1 cellular context compared by ENCODE assay signal in genomic region chr7:137948845-137949330, GRCh38.
A peak's percentile ranks its signal among the peaks of the same experiment; 100 is the strongest.
TF ChIP-seq lines count a peak whose summit lies in the region.

No MANE protein-coding gene starts in this region.

TF ChIP-seq in HepG2, 621 proteins besides CTCF, POLR2A, EP300 and RAD21 (continued from another document and continues in another):
- TF ChIP-seq PATZ1 (CRISPR knock-in tag; IDR thresholded peaks at IDR 0.05): peak; percentile 57; the same call in 1 of the 2 replicates
- TF ChIP-seq, protein P1, sequence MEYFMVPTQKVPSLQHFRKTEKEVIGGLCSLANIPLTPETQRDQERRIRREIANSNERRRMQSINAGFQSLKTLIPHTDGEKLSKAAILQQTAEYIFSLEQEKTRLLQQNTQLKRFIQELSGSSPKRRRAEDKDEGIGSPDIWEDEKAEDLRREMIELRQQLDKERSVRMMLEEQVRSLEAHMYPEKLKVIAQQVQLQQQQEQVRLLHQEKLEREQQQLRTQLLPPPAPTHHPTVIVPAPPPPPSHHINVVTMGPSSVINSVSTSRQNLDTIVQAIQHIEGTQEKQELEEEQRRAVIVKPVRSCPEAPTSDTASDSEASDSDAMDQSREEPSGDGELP (IDR thresholded peaks at IDR 0.05; ENCODE audit: borderline replicate concordance, low read depth): no peak
- no peak for TF ChIP-seq KDM2A (CRISPR knock-in tag; IDR thresholded peaks at IDR 0.05; ENCODE audit: borderline replicate concordance, low read depth)
- no peak for TF ChIP-seq DR1 (CRISPR knock-in tag; IDR thresholded peaks at IDR 0.05)
- no peak for TF ChIP-seq ZNF552 (CRISPR knock-in tag; IDR thresholded peaks at IDR 0.05; ENCODE audit: borderline replicate concordance)
- no peak for TF ChIP-seq ZNF18 (CRISPR knock-in tag; IDR thresholded peaks at IDR 0.05; ENCODE audit: insufficient replicate concordance)
- no peak; the same call in 1 of the 2 replicates for TF ChIP-seq ZFP90 (CRISPR knock-in tag; IDR thresholded peaks at IDR 0.05; ENCODE audit: borderline replicate concordance)
- no peak for TF ChIP-seq ZSCAN9 (CRISPR knock-in tag; IDR thresholded peaks at IDR 0.05; ENCODE audit: borderline replicate concordance)
- no peak for TF ChIP-seq NFAT5 (CRISPR knock-in tag; IDR thresholded peaks at IDR 0.05)
- no peak for TF ChIP-seq ZNF274 (CRISPR knock-in tag; IDR thresholded peaks at IDR 0.05)
- TF ChIP-seq, protein P2, sequence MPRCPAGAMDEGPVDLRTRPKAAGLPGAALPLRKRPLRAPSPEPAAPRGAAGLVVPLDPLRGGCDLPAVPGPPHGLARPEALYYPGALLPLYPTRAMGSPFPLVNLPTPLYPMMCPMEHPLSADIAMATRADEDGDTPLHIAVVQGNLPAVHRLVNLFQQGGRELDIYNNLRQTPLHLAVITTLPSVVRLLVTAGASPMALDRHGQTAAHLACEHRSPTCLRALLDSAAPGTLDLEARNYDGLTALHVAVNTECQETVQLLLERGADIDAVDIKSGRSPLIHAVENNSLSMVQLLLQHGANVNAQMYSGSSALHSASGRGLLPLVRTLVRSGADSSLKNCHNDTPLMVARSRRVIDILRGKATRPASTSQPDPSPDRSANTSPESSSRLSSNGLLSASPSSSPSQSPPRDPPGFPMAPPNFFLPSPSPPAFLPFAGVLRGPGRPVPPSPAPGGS (CRISPR knock-in tag; IDR thresholded peaks at IDR 0.05): no peak
- TF ChIP-seq STAG1 (CRISPR knock-in tag; IDR thresholded peaks at IDR 0.05): no peak; the same call in 1 of the 2 replicates
- no peak for TF ChIP-seq KLF15 (CRISPR knock-in tag; IDR thresholded peaks at IDR 0.05; ENCODE audit: borderline replicate concordance)
- peak; percentile 98 for TF ChIP-seq SALL1 (CRISPR knock-in tag; IDR thresholded peaks at IDR 0.05)
- TF ChIP-seq SMARCC2 (IDR thresholded peaks at IDR 0.05): no peak
- no peak for TF ChIP-seq FLYWCH1 (CRISPR knock-in tag; IDR thresholded peaks at IDR 0.05)
- TF ChIP-seq, protein P3, sequence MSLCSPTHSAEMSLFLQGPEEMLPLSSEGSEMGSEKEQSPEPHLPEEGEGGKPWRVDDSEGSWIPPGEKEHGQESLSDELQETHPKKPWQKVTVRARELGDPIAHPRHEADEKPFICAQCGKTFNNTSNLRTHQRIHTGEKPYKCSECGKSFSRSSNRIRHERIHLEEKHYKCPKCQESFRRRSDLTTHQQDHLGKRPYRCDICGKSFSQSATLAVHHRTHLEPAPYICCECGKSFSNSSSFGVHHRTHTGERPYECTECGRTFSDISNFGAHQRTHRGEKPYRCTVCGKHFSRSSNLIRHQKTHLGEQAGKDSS (CRISPR knock-in tag; IDR thresholded peaks at IDR 0.05; ENCODE audit: borderline replicate concordance, low read depth): no peak
- no peak for TF ChIP-seq HOXA9 (CRISPR knock-in tag; IDR thresholded peaks at IDR 0.05; ENCODE audit: borderline replicate concordance)
- TF ChIP-seq, protein P4, sequence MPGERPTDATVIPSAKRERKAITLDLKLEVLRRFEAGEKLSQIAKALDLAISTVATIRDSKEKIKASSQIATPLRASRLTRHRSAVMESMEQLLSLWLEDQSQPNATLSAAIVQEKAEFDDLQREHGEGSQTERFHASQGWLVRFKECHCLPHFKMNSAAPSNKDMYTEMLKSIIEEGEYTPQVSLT (CRISPR knock-in tag; IDR thresholded peaks at IDR 0.05; ENCODE audit: borderline replicate concordance, low read depth): no peak
- TF ChIP-seq ZKSCAN1 (IDR thresholded peaks at IDR 0.05; ENCODE audit: low read length): no peak
- TF ChIP-seq, protein P5, sequence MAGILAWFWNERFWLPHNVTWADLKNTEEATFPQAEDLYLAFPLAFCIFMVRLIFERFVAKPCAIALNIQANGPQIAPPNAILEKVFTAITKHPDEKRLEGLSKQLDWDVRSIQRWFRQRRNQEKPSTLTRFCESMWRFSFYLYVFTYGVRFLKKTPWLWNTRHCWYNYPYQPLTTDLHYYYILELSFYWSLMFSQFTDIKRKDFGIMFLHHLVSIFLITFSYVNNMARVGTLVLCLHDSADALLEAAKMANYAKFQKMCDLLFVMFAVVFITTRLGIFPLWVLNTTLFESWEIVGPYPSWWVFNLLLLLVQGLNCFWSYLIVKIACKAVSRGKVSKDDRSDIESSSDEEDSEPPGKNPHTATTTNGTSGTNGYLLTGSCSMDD (CRISPR knock-in tag; IDR thresholded peaks at IDR 0.05): no peak
- no peak for TF ChIP-seq SETDB1 (CRISPR knock-in tag; IDR thresholded peaks at IDR 0.05; ENCODE audit: borderline replicate concordance)
- TF ChIP-seq SNRNP70 (IDR thresholded peaks at IDR 0.05; ENCODE audit: low read depth, low read length): no peak
- TF ChIP-seq SMC3 (IDR thresholded peaks at IDR 0.05; ENCODE audit: low read length): no peak
- no peak for TF ChIP-seq ZNF33A (CRISPR knock-in tag; IDR thresholded peaks at IDR 0.05; ENCODE audit: borderline replicate concordance)
- TF ChIP-seq MIER3 (CRISPR knock-in tag; IDR thresholded peaks at IDR 0.05; ENCODE audit: borderline replicate concordance): peak; percentile 77; the same call in 1 of the 2 replicates
- TF ChIP-seq SAFB2 (CRISPR knock-in tag; IDR thresholded peaks at IDR 0.05; ENCODE audit: borderline replicate concordance, low read depth): no peak
- TF ChIP-seq HNF4G (IDR thresholded peaks at IDR 0.05; ENCODE audit: borderline replicate concordance, low read depth, low read length): peak; percentile 94
- TF ChIP-seq HNF4G (CRISPR knock-in tag; IDR thresholded peaks at IDR 0.05; ENCODE audit: borderline replicate concordance, low read depth): peak; percentile 75; the same call in 1 of the 2 replicates
- TF ChIP-seq ZNF570 (CRISPR knock-in tag; IDR thresholded peaks at IDR 0.05; ENCODE audit: borderline replicate concordance): no peak
- no peak for TF ChIP-seq ZNF792 (CRISPR knock-in tag; IDR thresholded peaks at IDR 0.05)
- no peak for TF ChIP-seq ZNF280B (CRISPR knock-in tag; IDR thresholded peaks at IDR 0.05; ENCODE audit: borderline replicate concordance)
- TF ChIP-seq MYC (CRISPR knock-in tag; IDR thresholded peaks at IDR 0.05; ENCODE audit: borderline replicate concordance): no peak
- TF ChIP-seq ARNT2 (CRISPR knock-in tag; IDR thresholded peaks at IDR 0.05; ENCODE audit: low read depth): no peak
- no peak; the same call in 1 of the 2 replicates for TF ChIP-seq ZFY (CRISPR knock-in tag; IDR thresholded peaks at IDR 0.05)
- TF ChIP-seq MEIS2 (CRISPR knock-in tag; IDR thresholded peaks at IDR 0.05): no peak
- no peak for TF ChIP-seq ZFYVE20 (CRISPR knock-in tag; IDR thresholded peaks at IDR 0.05; ENCODE audit: borderline replicate concordance, low read depth)
- TF ChIP-seq HIVEP1 (CRISPR knock-in tag; IDR thresholded peaks at IDR 0.05): no peak
- no peak for TF ChIP-seq ZNF251 (CRISPR knock-in tag; IDR thresholded peaks at IDR 0.05)
- TF ChIP-seq RELA (CRISPR knock-in tag; IDR thresholded peaks at IDR 0.05): no peak
- no peak for TF ChIP-seq HOXA5 (CRISPR knock-in tag; IDR thresholded peaks at IDR 0.05)
- peak; percentile 80 for TF ChIP-seq MEF2D (CRISPR knock-in tag; IDR thresholded peaks at IDR 0.05)
- peak; percentile 56; the same call in 1 of the 2 replicates for TF ChIP-seq MTA1 (CRISPR knock-in tag; IDR thresholded peaks at IDR 0.05; ENCODE audit: borderline replicate concordance)
- no peak for TF ChIP-seq SOX6 (IDR thresholded peaks at IDR 0.05)
- peak; percentile 94 for TF ChIP-seq SOX6 (CRISPR knock-in tag; IDR thresholded peaks at IDR 0.05)
- TF ChIP-seq PHF20 (CRISPR knock-in tag; IDR thresholded peaks at IDR 0.05): no peak
- TF ChIP-seq, protein P6, sequence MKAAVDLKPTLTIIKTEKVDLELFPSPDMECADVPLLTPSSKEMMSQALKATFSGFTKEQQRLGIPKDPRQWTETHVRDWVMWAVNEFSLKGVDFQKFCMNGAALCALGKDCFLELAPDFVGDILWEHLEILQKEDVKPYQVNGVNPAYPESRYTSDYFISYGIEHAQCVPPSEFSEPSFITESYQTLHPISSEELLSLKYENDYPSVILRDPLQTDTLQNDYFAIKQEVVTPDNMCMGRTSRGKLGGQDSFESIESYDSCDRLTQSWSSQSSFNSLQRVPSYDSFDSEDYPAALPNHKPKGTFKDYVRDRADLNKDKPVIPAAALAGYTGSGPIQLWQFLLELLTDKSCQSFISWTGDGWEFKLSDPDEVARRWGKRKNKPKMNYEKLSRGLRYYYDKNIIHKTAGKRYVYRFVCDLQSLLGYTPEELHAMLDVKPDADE (CRISPR knock-in tag; IDR thresholded peaks at IDR 0.05): no peak
- TF ChIP-seq ZC3H4 (CRISPR knock-in tag; IDR thresholded peaks at IDR 0.05; ENCODE audit: borderline replicate concordance): no peak
- no peak for TF ChIP-seq ZBTB20 (CRISPR knock-in tag; IDR thresholded peaks at IDR 0.05; ENCODE audit: borderline replicate concordance, low read depth)
- no peak for TF ChIP-seq XBP1 (CRISPR knock-in tag; IDR thresholded peaks at IDR 0.05)
- no peak for TF ChIP-seq ZNF235 (CRISPR knock-in tag; IDR thresholded peaks at IDR 0.05; ENCODE audit: borderline replicate concordance)
